Comparison of ENCODE assay signal across 32 cellular contexts in the genomic region with DNA sequence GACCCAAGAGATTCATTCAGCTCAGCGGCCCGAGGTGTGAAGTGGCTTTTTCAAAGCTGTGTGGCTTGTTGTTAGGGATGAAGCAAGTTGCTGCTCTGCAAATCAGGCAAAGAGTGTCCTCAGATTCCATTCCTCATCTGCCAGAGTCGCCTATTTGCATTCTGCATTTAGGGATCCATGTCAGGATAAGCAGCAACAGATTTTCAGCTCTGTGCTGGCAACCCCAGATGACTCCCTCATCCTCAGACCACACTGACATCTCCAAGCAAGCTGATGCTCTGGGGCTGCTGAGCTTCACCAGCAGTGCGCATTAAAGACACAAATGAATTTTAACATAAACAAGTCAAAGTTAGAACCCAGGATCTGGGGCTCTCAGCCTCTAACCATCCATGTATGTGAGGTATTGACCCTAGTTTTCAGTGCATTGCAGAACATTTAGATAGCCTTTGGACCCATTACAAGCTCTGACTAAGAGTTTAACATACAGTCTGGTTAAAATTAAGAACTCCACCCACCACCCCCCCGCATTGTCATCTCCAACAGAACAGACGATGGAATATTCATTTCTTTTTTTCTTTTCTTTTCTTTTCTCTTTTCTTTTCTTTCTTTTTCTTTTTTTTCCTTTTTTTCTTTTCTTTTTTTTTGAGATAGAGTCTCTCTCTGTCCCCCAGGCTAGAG. TPM values are rescaled to one million over a fixed set of nuclear protein-coding genes. Genes with fewer than 3 reads are reported as not detected.
"Had no signal": no experiment of that assay in that cellular context is flagged by ENCODE, and none has a peak within 500 bp of the region (broad histone marks: within the 10 kb centered on the region; RNA-seq: fewer than 3 reads in every experiment).

No MANE protein-coding gene starts in this region.

- H3K9me3 ChIP-seq: left ventricle myocardium inferior, mucosa of descending colon, ovary, right atrium auricular region, right lobe of liver, suprapubic skin, thoracic aorta, tibial artery, upper lobe of right lung had no signal

- H3K27ac ChIP-seq: hepatocyte, left ventricle myocardium inferior, ovary, right atrium auricular region, right lobe of liver, suprapubic skin, thoracic aorta, tibial artery, upper lobe of right lung had no signal

- H3K9me3 Mint-ChIP-seq: natural killer cell treated with Interleukin-12 subunit alpha and Interleukin-12 subunit beta and Interleukin-15 and Interleukin-18, amount 100 ng/mL, for 72 hours; stimulated activated naive B cell treated with anti-CD40 and anti-IgM and Interleukin-4, amounts not matched to agents 10 μg/mL and 1 μg/mL and 100 μg/mL, for 72 hours had no signal

- H3K4me3 Mint-ChIP-seq: mesothelial cell of epicardium; naive thymus-derived CD4-positive, alpha-beta T cell; natural killer cell treated with Interleukin-12 subunit alpha and Interleukin-12 subunit beta and Interleukin-15 and Interleukin-18, amount 100 ng/mL, for 72 hours; stimulated activated naive B cell treated with anti-CD40 and anti-IgM and Interleukin-4, amounts not matched to agents 10 μg/mL and 1 μg/mL and 100 μg/mL, for 72 hours had no signal

- DNase-seq: islet precursor cell; left ventricle myocardium inferior; mesendoderm; mucosa of descending colon; naive thymus-derived CD4-positive, alpha-beta T cell; ovary; right lobe of liver; stimulated activated CD4-positive, alpha-beta T cell treated with anti-CD3 and anti-CD28 coated beads, Interleukin-1b, Interleukin-23, amount 100 ng/mL, for 48 hours; stimulated activated CD4-positive, alpha-beta T cell treated with anti-CD3 and anti-CD28 coated beads, Interleukin-2, amount 100 ng/mL, for 48 hours; stimulated activated CD4-positive, alpha-beta T cell treated with anti-CD3 and anti-CD28 coated beads, Interleukin-4, amount 100 ng/mL, for 4 hours; stimulated activated naive B cell treated with anti-CD40 and anti-IgM and Interleukin-4, amounts not matched to agents 10 μg/mL and 1 μg/mL and 100 μg/mL, for 72 hours; stimulated activated naive CD8-positive, alpha-beta T cell treated with anti-CD3 and anti-CD28 coated beads, Interleukin-15, Interleukin-2, amounts not matched to agents 100 U/mL and 50 U/mL, for 24 hours; tibial artery; upper lobe of right lung had no signal

- H3K27ac Mint-ChIP-seq: mesothelial cell of epicardium; natural killer cell treated with Interleukin-12 subunit alpha and Interleukin-12 subunit beta and Interleukin-15 and Interleukin-18, amount 100 ng/mL, for 72 hours; progenitor cell of endocrine pancreas; stimulated activated naive B cell treated with anti-CD40 and anti-IgM and Interleukin-4, amounts not matched to agents 10 μg/mL and 1 μg/mL and 100 μg/mL, for 72 hours had no signal

- H3K27me3 ChIP-seq: hepatocyte, ovary, right atrium auricular region, right lobe of liver had no signal

- H3K4me3 ChIP-seq: hepatocyte, left ventricle myocardium inferior, lung, mucosa of descending colon, ovary, right atrium auricular region, right lobe of liver, smooth muscle cell, suprapubic skin, thoracic aorta, tibial artery, upper lobe of right lung had no signal

- H3K36me3 Mint-ChIP-seq: mesothelial cell of epicardium; naive thymus-derived CD4-positive, alpha-beta T cell; natural killer cell treated with Interleukin-12 subunit alpha and Interleukin-12 subunit beta and Interleukin-15 and Interleukin-18, amount 100 ng/mL, for 72 hours; stimulated activated naive B cell treated with anti-CD40 and anti-IgM and Interleukin-4, amounts not matched to agents 10 μg/mL and 1 μg/mL and 100 μg/mL, for 72 hours had no signal

- ATAC-seq: mucosa of descending colon; naive thymus-derived CD4-positive, alpha-beta T cell; right lobe of liver; stimulated activated naive B cell treated with anti-CD40 and anti-IgM and Interleukin-4, amounts not matched to agents 10 μg/mL and 1 μg/mL and 100 μg/mL, for 72 hours; stimulated activated naive CD8-positive, alpha-beta T cell treated with anti-CD3 and anti-CD28 coated beads, Interleukin-15, Interleukin-2, amounts not matched to agents 100 U/mL and 50 U/mL, for 24 hours; upper lobe of right lung had no signal

- H3K4me1 Mint-ChIP-seq: naive thymus-derived CD4-positive, alpha-beta T cell; stimulated activated naive B cell treated with anti-CD40 and anti-IgM and Interleukin-4, amounts not matched to agents 10 μg/mL and 1 μg/mL and 100 μg/mL, for 72 hours had no signal

- H3K36me3 ChIP-seq: left ventricle myocardium inferior, ovary, right atrium auricular region, right lobe of liver, suprapubic skin, thoracic aorta, tibial artery, upper lobe of right lung had no signal

- H3K4me1 ChIP-seq: left ventricle myocardium inferior, right atrium auricular region, right lobe of liver, suprapubic skin, tibial artery, upper lobe of right lung had no signal

RNA-seq across cellular contexts. Expression of a gene that starts 10.9 kb away (rescaled TPM):
- total RNA-seq: hepatocyte; kidney epithelial cell; left ventricle myocardium inferior; mesothelial cell of epicardium; mucosa of descending colon; myocyte; naive thymus-derived CD4-positive, alpha-beta T cell; natural killer cell treated with Interleukin-12 subunit alpha and Interleukin-12 subunit beta and Interleukin-15 and Interleukin-18, amount 100 ng/mL, for 72 hours; omental fat pad; pulmonary artery endothelial cell; renal cortical epithelial cell; right atrium auricular region; right lobe of liver; smooth muscle cell; subcutaneous adipose tissue; thoracic aorta; upper lobe of right lung had no signal
- polyA plus RNA-seq: hepatocyte; naive thymus-derived CD4-positive, alpha-beta T cell; neural cell; ovary; smooth muscle cell had no signal

RNA-seq across cellular contexts. Expression of a gene that starts 16.6 kb away (rescaled TPM):
- total RNA-seq: hepatocyte; left ventricle myocardium inferior; lower leg skin; lung; mesothelial cell of epicardium; mucosa of descending colon; myocyte; naive thymus-derived CD4-positive, alpha-beta T cell; natural killer cell treated with Interleukin-12 subunit alpha and Interleukin-12 subunit beta and Interleukin-15 and Interleukin-18, amount 100 ng/mL, for 72 hours; omental fat pad; ovary; progenitor cell of endocrine pancreas; pulmonary artery endothelial cell; renal cortical epithelial cell; right atrium auricular region; right lobe of liver; skeletal muscle tissue; smooth muscle cell; subcutaneous adipose tissue; suprapubic skin; thoracic aorta; upper lobe of right lung had no signal
- polyA plus RNA-seq: hepatocyte; lung; naive thymus-derived CD4-positive, alpha-beta T cell; neural cell; ovary; smooth muscle cell had no signal

RNA-seq across cellular contexts. Expression of a gene that starts 34.3 kb away (rescaled TPM):
- total RNA-seq: hepatocyte; kidney epithelial cell; left ventricle myocardium inferior; lower leg skin; lung; mesothelial cell of epicardium; mucosa of descending colon; myocyte; naive thymus-derived CD4-positive, alpha-beta T cell; natural killer cell treated with Interleukin-12 subunit alpha and Interleukin-12 subunit beta and Interleukin-15 and Interleukin-18, amount 100 ng/mL, for 72 hours; omental fat pad; ovary; progenitor cell of endocrine pancreas; pulmonary artery endothelial cell; right atrium auricular region; right lobe of liver; skeletal muscle tissue; smooth muscle cell; subcutaneous adipose tissue; suprapubic skin; thoracic aorta; upper lobe of right lung had no signal
- polyA plus RNA-seq: hepatocyte; lung; naive thymus-derived CD4-positive, alpha-beta T cell; neural cell; ovary; smooth muscle cell had no signal

RNA-seq across cellular contexts. Expression of a gene that starts 41.0 kb away (rescaled TPM):
- total RNA-seq: kidney epithelial cell; left ventricle myocardium inferior; lung; mesothelial cell of epicardium; mucosa of descending colon; myocyte; naive thymus-derived CD4-positive, alpha-beta T cell; natural killer cell treated with Interleukin-12 subunit alpha and Interleukin-12 subunit beta and Interleukin-15 and Interleukin-18, amount 100 ng/mL, for 72 hours; ovary; progenitor cell of endocrine pancreas; pulmonary artery endothelial cell; renal cortical epithelial cell; right atrium auricular region; right lobe of liver; skeletal muscle tissue; thoracic aorta; upper lobe of right lung had no signal
- polyA plus RNA-seq: hepatocyte; lung; naive thymus-derived CD4-positive, alpha-beta T cell; neural cell; ovary had no signal
